ENCODE assay signal across 4 cellular contexts in genomic region chr5:32889078-32889477, GRCh38.
"Had no signal": no experiment of that assay in that cellular context is flagged by ENCODE, and none has a peak within 500 bp of the region (broad histone marks: within the 10 kb centered on the region; RNA-seq: fewer than 3 reads in every experiment).

No MANE protein-coding gene starts in this region.

- DNase-seq: IMR-90, KBM-7 had no signal

- H3K4me3 ChIP-seq: K562 had no signal

- H3K27ac ChIP-seq: HL-60 had no signal
